ENCODE assay signal across 8 cellular contexts in genomic region chr11:125141686-125142535, GRCh38. TPM values are rescaled to one million over a fixed set of nuclear protein-coding genes. Genes with fewer than 3 reads are reported as not detected.
DNase-seq lines count a peak whose midpoint lies in the region; ATAC-seq and TF ChIP-seq lines count a peak whose summit lies in the region.

No MANE protein-coding gene starts in this region.

- no peak overlapping the region for H3K4me3 Mint-ChIP-seq in nephron

- peaks cover 13% of the 10 kb centered on the region for H3K27me3 Mint-ChIP-seq in nephron (ENCODE audit: low read depth)

- intact Hi-C loops in tibial artery (cut with DNase I; ENCODE audit: low total_unique reads), result loop anchor here (2.0 to 10.0 kb wide), 2 partner anchors 77 to 187 kb away; partner anchors contain the start of gene CCDC15

- TF ChIP-seq CTCF in nephron (IDR thresholded peaks at IDR 0.05; ENCODE audit: unreplicated experiment in 3 of 3) (peak; percentile 95 to 99 (median 98)), tibial artery (IDR thresholded peaks at IDR 0.05) (peak; percentile 80 to 94)

- no peaks in the 10 kb centered on the region for H3K36me3 Mint-ChIP-seq in nephron (ENCODE audit: low read depth)

- H3K27me3 ChIP-seq in tibial artery, result peaks cover 0 to 26% of the 10 kb centered on the region in 2 donors

- H3K4me1 ChIP-seq in tibial artery, result no peaks in the 10 kb centered on the region

- H3K27ac ChIP-seq in tibial artery, result no peak overlapping the region

- H3K9me3 Mint-ChIP-seq in nephron, result no peaks in the 10 kb centered on the region

- H3K4me1 Mint-ChIP-seq in nephron, result peaks cover 58% of the 10 kb centered on the region

- DNase-seq in DMS79 (lab: John Stamatoyannopoulos, UW) (peak; percentile 9), NCI-H1048 (lab: John Stamatoyannopoulos, UW) (peak; percentile 67), tibial artery (no peak), amniotic stem cell (lab: John Stamatoyannopoulos, UW) (no peak)
- peak; percentile 88 for DNase-seq in activated CD8-positive, alpha-beta memory T cell treated with anti-CD3 and anti-CD28 coated beads for 24 hours

- no peaks in the 10 kb centered on the region for H3K36me3 ChIP-seq in tibial artery

- H3K9me3 ChIP-seq in tibial artery, result no peaks in the 10 kb centered on the region

- H3K27ac Mint-ChIP-seq in nephron, result peak overlapping the region; percentile 96 to 98 (median 96)

- ATAC-seq in GM21737 (IDR thresholded peaks at IDR 0.05; ENCODE audit: unreplicated experiment), result peak; percentile 80
- ATAC-seq in esophagus mucosa, result peak; percentile 73

- H3K4me3 ChIP-seq in tibial artery, result no peak overlapping the region

RNA-seq across cellular contexts. Expression of gene PKNOX2, which starts 22.6 kb away (rescaled TPM):
- 0.28 TPM for total RNA-seq in esophagus mucosa

RNA-seq across cellular contexts. Expression of gene TMEM218, which starts 30.5 kb away (rescaled TPM):
- total RNA-seq in esophagus mucosa, result 14.3 TPM

Comparison
In these comparisons a context has a peak if more than half of its experiments do, and no peak if none do; other contexts are left out.
1. DNase-seq: peak in DMS79 (single experiment), NCI-H1048 (single experiment) and activated CD8-positive, alpha-beta memory T cell treated with anti-CD3 and anti-CD28 coated beads for 24 hours (single experiment); none in tibial artery (0 of 2) and amniotic stem cell (single experiment).